ENCODE assay signal across 10 cellular contexts in the genomic region with DNA sequence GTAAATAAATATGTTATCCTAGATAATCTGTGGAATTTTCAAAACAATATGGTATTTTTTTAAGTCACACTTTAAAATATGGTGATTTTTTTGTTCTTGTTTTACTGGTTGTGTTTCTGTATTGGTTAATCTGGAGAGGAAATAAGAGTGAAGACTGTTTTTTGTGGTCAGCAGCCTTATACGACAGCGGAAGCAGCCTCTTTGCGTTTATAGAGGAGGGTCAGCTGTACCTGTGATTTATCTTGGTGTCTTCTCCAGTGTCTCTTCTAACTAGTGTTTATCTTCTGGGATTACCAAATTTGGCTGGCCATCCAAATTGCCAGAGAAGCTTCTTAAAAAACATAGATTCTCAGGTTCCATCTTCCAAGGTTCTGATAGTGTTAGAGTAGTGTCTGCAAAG. TPM values are rescaled to one million over a fixed set of nuclear protein-coding genes. Genes with fewer than 3 reads are reported as not detected.
DNase-seq lines count a peak whose midpoint lies in the region; ATAC-seq and TF ChIP-seq lines count a peak whose summit lies in the region.
"Had no signal": no experiment of that assay in that cellular context is flagged by ENCODE, and none has a peak within 500 bp of the region (broad histone marks: within the 10 kb centered on the region; RNA-seq: fewer than 3 reads in every experiment).

No MANE protein-coding gene starts in this region.

- TF ChIP-seq EP300 in esophagus muscularis mucosa (IDR thresholded peaks at IDR 0.05), result no peak

- CTCF ChIA-PET in activated naive CD4-positive, alpha-beta T cell treated with anti-CD3 and anti-CD28 coated beads, Interleukin-2, amount 10 ng/mL, durations not matched to agents 7 days and 5 days (lab: Charles Lee), result no interaction called here

- H3K4me3 Mint-ChIP-seq in activated naive CD4-positive, alpha-beta T cell treated with anti-CD3 and anti-CD28 coated beads, Interleukin-2, amount 10 ng/mL, durations not matched to agents 7 days and 5 days, result no peak overlapping the region
- H3K4me3 Mint-ChIP-seq in activated T-helper 17 cell treated with anti-CD3 and anti-CD28 coated beads, Interleukin-2, amount 50 U/mL, for 72 hours, result no peak overlapping the region
- H3K4me3 Mint-ChIP-seq in stimulated activated memory B cell treated with anti-CD40 and anti-IgM and Interleukin-4, amounts not matched to agents 10 μg/mL and 1 μg/mL and 100 μg/mL, for 72 hours, result no peak overlapping the region

- no peaks in the 10 kb centered on the region for H3K27me3 Mint-ChIP-seq in activated naive CD4-positive, alpha-beta T cell treated with anti-CD3 and anti-CD28 coated beads, Interleukin-2, amount 10 ng/mL, durations not matched to agents 7 days and 5 days
- H3K27me3 Mint-ChIP-seq in activated T-helper 17 cell treated with anti-CD3 and anti-CD28 coated beads, Interleukin-2, amount 50 U/mL, for 72 hours, result no peaks in the 10 kb centered on the region
- no peaks in the 10 kb centered on the region for H3K27me3 Mint-ChIP-seq in stimulated activated memory B cell treated with anti-CD40 and anti-IgM and Interleukin-4, amounts not matched to agents 10 μg/mL and 1 μg/mL and 100 μg/mL, for 72 hours

- H3K27ac Mint-ChIP-seq in activated naive CD4-positive, alpha-beta T cell treated with anti-CD3 and anti-CD28 coated beads, Interleukin-2, amount 10 ng/mL, durations not matched to agents 7 days and 5 days, result peak overlapping the region; percentile 89
- H3K27ac Mint-ChIP-seq in activated T-helper 17 cell treated with anti-CD3 and anti-CD28 coated beads, Interleukin-2, amount 50 U/mL, for 72 hours, result peak overlapping the region; percentile 15
- H3K27ac Mint-ChIP-seq in stimulated activated memory B cell treated with anti-CD40 and anti-IgM and Interleukin-4, amounts not matched to agents 10 μg/mL and 1 μg/mL and 100 μg/mL, for 72 hours, result peak overlapping the region; percentile 58

- H3K27ac ChIP-seq in esophagus muscularis mucosa (replicated peaks in 1 of 4), result no peak overlapping the region

- DNase-seq in activated naive CD4-positive, alpha-beta T cell treated with anti-CD3 and anti-CD28 coated beads, Interleukin-2, amount 10 ng/mL, durations not matched to agents 7 days and 5 days, result peak; percentile 31
- no peak for DNase-seq in activated naive CD4-positive, alpha-beta T cell treated with Interleukin-2 at 50 U/mL for 16 hours
- no peak for DNase-seq in esophagus muscularis mucosa (ENCODE audit: extremely low spot score)
- DNase-seq in C1 segment of cervical spinal cord (lab: John Stamatoyannopoulos, UW), result no peak
- DNase-seq in activated gamma-delta T cell (lab: John Stamatoyannopoulos, UW), result no peak
- DNase-seq: NCI-H1694, T-helper 9 cell had no signal

- no peaks in the 10 kb centered on the region for H3K4me1 ChIP-seq in esophagus muscularis mucosa

- TF ChIP-seq POLR2A in esophagus muscularis mucosa (IDR thresholded peaks at IDR 0.05; ENCODE audit: low read depth), result no peak

- no peaks in the 10 kb centered on the region for H3K9me3 Mint-ChIP-seq in activated naive CD4-positive, alpha-beta T cell treated with anti-CD3 and anti-CD28 coated beads, Interleukin-2, amount 10 ng/mL, durations not matched to agents 7 days and 5 days
- H3K9me3 Mint-ChIP-seq in activated T-helper 17 cell treated with anti-CD3 and anti-CD28 coated beads, Interleukin-2, amount 50 U/mL, for 72 hours, result no peaks in the 10 kb centered on the region
- peaks cover 3% of the 10 kb centered on the region for H3K9me3 Mint-ChIP-seq in stimulated activated memory B cell treated with anti-CD40 and anti-IgM and Interleukin-4, amounts not matched to agents 10 μg/mL and 1 μg/mL and 100 μg/mL, for 72 hours

- WGBS in esophagus muscularis mucosa, result 63% methylated on average over 3 of the region's 3 CpGs

- no peak overlapping the region for H3K4me3 ChIP-seq in esophagus muscularis mucosa

- peaks cover 38% of the 10 kb centered on the region for H3K36me3 Mint-ChIP-seq in activated naive CD4-positive, alpha-beta T cell treated with anti-CD3 and anti-CD28 coated beads, Interleukin-2, amount 10 ng/mL, durations not matched to agents 7 days and 5 days
- H3K36me3 Mint-ChIP-seq in activated T-helper 17 cell treated with anti-CD3 and anti-CD28 coated beads, Interleukin-2, amount 50 U/mL, for 72 hours (ENCODE audit: low read depth), result peaks cover 55% of the 10 kb centered on the region
- H3K36me3 Mint-ChIP-seq in stimulated activated memory B cell treated with anti-CD40 and anti-IgM and Interleukin-4, amounts not matched to agents 10 μg/mL and 1 μg/mL and 100 μg/mL, for 72 hours, result peaks cover 47% of the 10 kb centered on the region

- TF ChIP-seq CTCF in esophagus muscularis mucosa (IDR thresholded peaks at IDR 0.05), result no peak

- peak; percentile 66 for ATAC-seq in HG03520 (IDR thresholded peaks at IDR 0.05; ENCODE audit: unreplicated experiment)
- peak; percentile 52 for ATAC-seq in activated T-helper 17 cell treated with anti-CD3 and anti-CD28 coated beads, Interleukin-2, amount 50 U/mL, for 72 hours (replicated peaks)
- ATAC-seq in stimulated activated memory B cell treated with anti-CD40 and anti-IgM and Interleukin-4, amounts not matched to agents 10 μg/mL and 1 μg/mL and 100 μg/mL, for 72 hours, result no peak

- H3K36me3 ChIP-seq in esophagus muscularis mucosa, result peaks cover 10 to 65% (median 22%) of the 10 kb centered on the region in 4 donors

- intact Hi-C loops in esophagus muscularis mucosa (cut with DNase I), result no loop called here

- no peaks in the 10 kb centered on the region for H3K27me3 ChIP-seq in esophagus muscularis mucosa

- peaks cover 22% of the 10 kb centered on the region for H3K4me1 Mint-ChIP-seq in activated naive CD4-positive, alpha-beta T cell treated with anti-CD3 and anti-CD28 coated beads, Interleukin-2, amount 10 ng/mL, durations not matched to agents 7 days and 5 days
- H3K4me1 Mint-ChIP-seq in activated T-helper 17 cell treated with anti-CD3 and anti-CD28 coated beads, Interleukin-2, amount 50 U/mL, for 72 hours, result peaks cover 9% of the 10 kb centered on the region
- peaks cover 25% of the 10 kb centered on the region for H3K4me1 Mint-ChIP-seq in stimulated activated memory B cell treated with anti-CD40 and anti-IgM and Interleukin-4, amounts not matched to agents 10 μg/mL and 1 μg/mL and 100 μg/mL, for 72 hours

- H3K9me3 ChIP-seq in esophagus muscularis mucosa, result no peaks in the 10 kb centered on the region

RNA-seq across cellular contexts. Expression of gene ICE1, which starts 58.7 kb away (rescaled TPM):
- 10 to 100 TPM; 19.1 to 27.8 TPM for total RNA-seq in activated T-helper 17 cell treated with anti-CD3 and anti-CD28 coated beads, Interleukin-2, amount 50 U/mL, for 72 hours
- total RNA-seq in esophagus muscularis mucosa, result 10 to 100 TPM; 27.6 to 31.6 (median 30.1) TPM

Comparison
In these comparisons a context has a peak if more than half of its experiments do, and no peak if none do; other contexts are left out.
1. H3K27ac Mint-ChIP-seq: peak in every context shown above with its lines; median percentile 89 in activated naive CD4-positive, alpha-beta T cell treated with anti-CD3 and anti-CD28 coated beads, Interleukin-2, amount 10 ng/mL, durations not matched to agents 7 days and 5 days; 58 in stimulated activated memory B cell treated with anti-CD40 and anti-IgM and Interleukin-4, amounts not matched to agents 10 μg/mL and 1 μg/mL and 100 μg/mL, for 72 hours; 15 in activated T-helper 17 cell treated with anti-CD3 and anti-CD28 coated beads, Interleukin-2, amount 50 U/mL, for 72 hours.